Comparison of ENCODE assay signal across 26 cellular contexts in the genomic region with DNA sequence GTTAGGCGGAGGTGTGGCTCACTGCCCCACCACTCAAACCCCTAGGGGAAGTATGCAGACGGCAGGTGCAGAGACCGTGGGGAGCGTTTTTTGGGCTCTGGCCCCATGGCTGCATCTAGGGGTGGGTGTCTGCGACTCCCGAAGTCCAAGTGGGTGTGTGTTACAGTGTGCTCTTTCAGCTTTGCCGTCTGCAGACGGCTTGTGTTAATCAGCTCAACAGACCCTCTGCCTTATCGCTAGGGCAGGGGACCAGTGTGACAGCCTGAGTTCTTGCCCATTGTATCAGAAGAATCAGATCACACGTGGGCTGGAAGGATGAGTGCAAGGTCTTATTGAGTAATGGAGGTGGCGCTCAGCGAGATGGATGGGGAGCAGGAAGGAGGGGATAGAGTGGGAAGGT.
DNase-seq lines count a peak whose midpoint lies in the region; ATAC-seq, FAIRE-seq and TF ChIP-seq lines count a peak whose summit lies in the region.
"Had no signal": no experiment of that assay in that cellular context is flagged by ENCODE, and none has a peak within 500 bp of the region (broad histone marks: within the 10 kb centered on the region; RNA-seq: fewer than 3 reads in every experiment).

No MANE protein-coding gene starts in this region.

- H2AFZ ChIP-seq in OCI-LY3 (ENCODE audit: low read depth, low read length) = no peak overlapping the region
- H2AFZ ChIP-seq in GM12878 (ENCODE audit: control insufficient read depth, low read depth, low read length) = peak overlapping the region; percentile 25; the same call in 1 of the 2 replicates

- no peak for TF ChIP-seq CTCF in BE2C (IDR thresholded peaks at IDR 0.05; ENCODE audit: low read depth, low read length)
- no peak for TF ChIP-seq CTCF in OCI-LY3 (IDR thresholded peaks at IDR 0.05; ENCODE audit: low read depth, low read length)
- TF ChIP-seq CTCF in GM12878 (IDR thresholded peaks at IDR 0.05 in 2 of 3, conservative IDR thresholded peaks at IDR 0.05 in 1 of 3; ENCODE audit: control insufficient read depth in 2 of 3, extremely low read depth in 1 of 3, insufficient read depth in 1 of 3, low read depth in 3 of 3, low read length in 3 of 3) = no peak
- no peak for TF ChIP-seq CTCF in neural crest cell (conservative IDR thresholded peaks at IDR 0.05)
- no peak for TF ChIP-seq CTCF in tibial nerve (IDR thresholded peaks at IDR 0.05)

- no peak overlapping the region for H3K4me3 Mint-ChIP-seq in neural crest cell

- TF ChIP-seq POLR2A in GM12878 (IDR thresholded peaks at IDR 0.05; ENCODE audit: low read depth, low read length) (no peak), tibial nerve (IDR thresholded peaks at IDR 0.05) (no peak)

- no peak for TF ChIP-seq RAD21 in GM12878 (IDR thresholded peaks at IDR 0.05; ENCODE audit: insufficient read depth, low read depth, low read length)

- WGBS in GM12878 (ENCODE audit: insufficient coverage, insufficient replicate concordance, low lambda C conversion rate, missing lambda C conversion rate) = 44% methylated on average over 12 of the region's 12 CpGs
- 86 to 87% methylated on average over 12 of the region's 12 CpGs for WGBS in tibial nerve, 2 donors

- H3K9me3 Mint-ChIP-seq in neural crest cell = no peaks in the 10 kb centered on the region

- H3K4me1 ChIP-seq in BE2C (peaks cover 39% of the 10 kb centered on the region), OCI-LY3 (ENCODE audit: low read length) (peaks cover 7% of the 10 kb centered on the region), GM12878 (ENCODE audit: control insufficient read depth, insufficient read depth, low read length) (peaks cover 7% of the 10 kb centered on the region; the same call in 1 of the 2 replicates), tibial nerve (no peaks in the 10 kb centered on the region)

- H3K36me3 Mint-ChIP-seq in neural crest cell (ENCODE audit: low read depth) = no peaks in the 10 kb centered on the region

- peak overlapping the region; percentile 51 for H3K27ac Mint-ChIP-seq in neural crest cell (ENCODE audit: unreplicated experiment)

- H3K4me1 Mint-ChIP-seq in neural crest cell = peaks cover 15% of the 10 kb centered on the region

- H3K4me3 ChIP-seq in BE2C (ENCODE audit: low read depth, low read length) (peak overlapping the region; percentile 27), OCI-LY3 (ENCODE audit: low read length) (no peak overlapping the region), GM12878 (no peak overlapping the region), tibial nerve (no peak overlapping the region)

- H3K36me3 ChIP-seq in BE2C = no peaks in the 10 kb centered on the region
- H3K36me3 ChIP-seq in OCI-LY3 (replicated peaks; ENCODE audit: low read depth, low read length) = no peaks in the 10 kb centered on the region
- H3K36me3 ChIP-seq in GM12878 (ENCODE audit: control insufficient read depth in 2 of 2, insufficient read depth in 2 of 2, low read length in 1 of 2) = no peaks in the 10 kb centered on the region
- no peaks in the 10 kb centered on the region for H3K36me3 ChIP-seq in tibial nerve

- no peaks in the 10 kb centered on the region for H3K27me3 Mint-ChIP-seq in neural crest cell (ENCODE audit: low read depth)

- DNase-seq in BE2C (peak; percentile 62), GM12878 (ENCODE audit: low read depth, low spot score) (no peak), neural crest cell (ENCODE audit: low read depth, low spot score) (no peak), tibial nerve (ENCODE audit: low spot score in 2 of 2) (no peak), pons (ENCODE audit: low spot score) (no peak)
- DNase-seq: 8988T, ACHN, Calu3, DMS153, DND-41, GOT3, HCEC 1CT, KBM-7, MV-4-11, NCI-H1105, NCI-H1436 treated with DMSO at 0.1 percent for 48 hours, NCI-H187 treated with DMSO at 0.1 percent for 48 hours, NCI-H2107, NCI-H446 treated with DMSO at 0.1 percent for 48 hours, NCI-H526, OCI-M1 had no signal

- intact Hi-C loops in GM12878 (cut with micrococcal nuclease; ENCODE audit: unreplicated experiment) = no loop called here

- POLR2A ChIA-PET in GM12878 (lab: Charles Lee) = no interaction called here

- H4K20me1 ChIP-seq in OCI-LY3 (ENCODE audit: insufficient read depth, low read length) (no peaks in the 10 kb centered on the region), GM12878 (ENCODE audit: control insufficient read depth, insufficient read depth) (no peaks in the 10 kb centered on the region)

- in situ Hi-C loops in GM12878 (cut with MboI) = no loop called here

- H3K4me2 ChIP-seq in OCI-LY3 (ENCODE audit: low read length) = 0 out of 2 replicates have a peak overlapping the region, but pooled peaks have one; percentile 17
- H3K4me2 ChIP-seq in GM12878 (ENCODE audit: control insufficient read depth, insufficient read depth) = no peak overlapping the region

- no peaks in the 10 kb centered on the region for H3K27me3 ChIP-seq in BE2C
- H3K27me3 ChIP-seq in OCI-LY3 (ENCODE audit: low read depth, low read length) = peaks cover 17% of the 10 kb centered on the region
- H3K27me3 ChIP-seq in GM12878 (replicated peaks in 1 of 2; ENCODE audit: control insufficient read depth in 2 of 2, insufficient read depth in 2 of 2, low read length in 1 of 2) = no peaks in the 10 kb centered on the region
- H3K27me3 ChIP-seq in tibial nerve = no peaks in the 10 kb centered on the region

- no peaks in the 10 kb centered on the region for H3K79me2 ChIP-seq in OCI-LY3 (ENCODE audit: low read length)
- H3K79me2 ChIP-seq in GM12878 (ENCODE audit: control insufficient read depth, insufficient read depth, low read length) = no peaks in the 10 kb centered on the region

- CTCF ChIA-PET in GM12878 (lab: Yijun Ruan, JAX) = no interaction called here

- FAIRE-seq in GM12878 (lab: Jason Lieb, UNC) = no peak
- FAIRE-seq: RCC 7860 had no signal

- SMC1A ChIA-PET in GM12878 (lab: Charles Lee; ENCODE audit: uncharacterized antibody, unreplicated experiment) = no interaction called here

- H3K9me3 ChIP-seq in BE2C (no peaks in the 10 kb centered on the region), OCI-LY3 (ENCODE audit: insufficient read depth, low read length) (no peaks in the 10 kb centered on the region), GM12878 (replicated peaks; ENCODE audit: control insufficient read depth, insufficient read depth, low read length) (no peaks in the 10 kb centered on the region), tibial nerve (no peaks in the 10 kb centered on the region)

- H3K27ac ChIP-seq in OCI-LY3 (ENCODE audit: low read length) = no peak overlapping the region
- H3K27ac ChIP-seq in GM12878 (ENCODE audit: control insufficient read depth, insufficient read depth) = no peak overlapping the region
- no peak overlapping the region for H3K27ac ChIP-seq in tibial nerve

- ATAC-seq in GM12878 (peak; percentile 24; the same call in 2 of the 3 replicates), GM18868 (IDR thresholded peaks at IDR 0.05; ENCODE audit: unreplicated experiment) (no peak)
- no peak for ATAC-seq in activated CD4-positive, CD25-positive, alpha-beta regulatory T cell treated with anti-CD3 and anti-CD28 coated beads, Interleukin-2, amount 50 U/mL, for 24 hours
- ATAC-seq: SK-N-SH treated with all-trans-retinoic acid at 6 μM for 48 hours had no signal

- no peak for TF ChIP-seq EP300 in GM12878 (IDR thresholded peaks at IDR 0.05; ENCODE audit: borderline replicate concordance in 1 of 2, control insufficient read depth in 1 of 2, low read depth in 2 of 2, low read length in 2 of 2)
- no peak for TF ChIP-seq EP300 in tibial nerve (IDR thresholded peaks at IDR 0.05)

- H3K9ac ChIP-seq in OCI-LY3 (ENCODE audit: low read length) (no peak overlapping the region), GM12878 (ENCODE audit: control insufficient read depth, insufficient read depth, low read length) (no peak overlapping the region)

- RAD21 ChIA-PET in GM12878 (lab: Charles Lee; ENCODE audit: unreplicated experiment) = no interaction called here

- no TSS peak for BruUV-seq in GM12878 (replicated peaks; lab: Mats Ljungman, UMichigan)

TF ChIP-seq in GM12878, 131 proteins besides CTCF, POLR2A, EP300 and RAD21 (continues in another document):
- TF ChIP-seq EZH2 (IDR thresholded peaks at IDR 0.05; ENCODE audit: borderline replicate concordance, control insufficient read depth, low read depth, low read length) = no peak
- no peak for TF ChIP-seq RUNX3 (IDR thresholded peaks at IDR 0.05; ENCODE audit: low read length)
- no peak for TF ChIP-seq ZNF217 (IDR thresholded peaks at IDR 0.05)
- TF ChIP-seq, protein P1, sequence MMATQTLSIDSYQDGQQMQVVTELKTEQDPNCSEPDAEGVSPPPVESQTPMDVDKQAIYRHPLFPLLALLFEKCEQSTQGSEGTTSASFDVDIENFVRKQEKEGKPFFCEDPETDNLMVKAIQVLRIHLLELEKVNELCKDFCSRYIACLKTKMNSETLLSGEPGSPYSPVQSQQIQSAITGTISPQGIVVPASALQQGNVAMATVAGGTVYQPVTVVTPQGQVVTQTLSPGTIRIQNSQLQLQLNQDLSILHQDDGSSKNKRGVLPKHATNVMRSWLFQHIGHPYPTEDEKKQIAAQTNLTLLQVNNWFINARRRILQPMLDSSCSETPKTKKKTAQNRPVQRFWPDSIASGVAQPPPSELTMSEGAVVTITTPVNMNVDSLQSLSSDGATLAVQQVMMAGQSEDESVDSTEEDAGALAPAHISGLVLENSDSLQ (IDR thresholded peaks at IDR 0.05) = no peak
- no peak for TF ChIP-seq MYC (IDR thresholded peaks at IDR 0.05; ENCODE audit: insufficient read depth, insufficient read length, insufficient replicate concordance, low read length, severe bottlenecking)
- no peak for TF ChIP-seq BCL11A (IDR thresholded peaks at IDR 0.05; ENCODE audit: low read depth, low read length)
- no peak for TF ChIP-seq POU2F2 (IDR thresholded peaks at IDR 0.05; ENCODE audit: borderline replicate concordance, low read depth, low read length)
